8 cellular contexts compared by ENCODE assay signal in the genomic region with DNA sequence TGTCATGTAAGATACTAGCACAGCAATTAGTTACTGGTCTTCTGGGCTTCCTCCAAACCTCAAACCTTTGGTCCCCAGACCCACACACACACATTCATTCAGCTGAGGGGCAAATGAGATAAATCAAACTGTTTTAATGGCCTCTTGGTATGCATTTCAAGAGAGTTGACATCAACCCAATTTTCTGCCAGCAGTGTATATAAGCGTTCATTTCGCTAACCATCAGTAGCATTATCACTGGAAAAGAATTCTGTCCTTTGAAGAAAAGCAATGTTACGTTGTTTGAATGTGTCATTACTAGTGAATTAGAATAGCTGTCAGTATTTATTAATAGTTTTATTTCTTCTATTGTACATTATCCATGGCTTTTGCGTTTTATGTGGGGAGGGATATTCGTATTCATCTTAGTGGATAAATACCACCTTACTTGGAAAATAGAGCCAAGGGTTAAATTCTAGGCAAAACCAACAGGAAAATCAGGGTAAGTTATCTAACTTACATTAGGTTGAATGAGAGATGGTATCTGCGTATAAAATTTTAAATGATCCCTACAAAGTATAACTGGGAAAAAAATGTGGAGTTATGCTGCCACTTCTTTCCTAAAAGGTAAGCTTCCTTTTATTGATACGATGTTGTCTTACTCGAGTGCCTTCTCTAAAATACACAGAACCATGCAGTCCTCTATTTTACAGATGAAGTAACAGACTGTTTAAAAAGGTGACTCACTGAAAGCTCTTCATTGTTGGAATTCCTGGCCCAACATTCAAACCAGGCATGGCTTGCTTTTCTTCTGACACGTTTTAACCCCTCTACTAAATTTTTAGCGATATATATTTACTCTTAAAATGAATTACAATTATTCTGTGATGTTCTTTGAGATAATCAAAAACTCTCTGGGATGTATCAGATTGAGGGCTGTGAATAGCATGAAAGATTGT. TPM values are rescaled to one million over a fixed set of nuclear protein-coding genes. Genes with fewer than 3 reads are reported as not detected.
DNase-seq lines count a peak whose midpoint lies in the region; ATAC-seq and TF ChIP-seq lines count a peak whose summit lies in the region.

No MANE protein-coding gene starts in this region.

- no peaks in the 10 kb centered on the region for H3K36me3 ChIP-seq in BLaER1 treated with 17β-estradiol and CSF1 and Interleukin-3, amounts not matched to agents 10 nM and 100 nM
- no peaks in the 10 kb centered on the region for H3K36me3 ChIP-seq in HUES64 (ENCODE audit: insufficient read depth, low read length)

- DNase-seq in astrocyte of the spinal cord (ENCODE audit: low read depth, low spot score) (peak; percentile 72), lung microvascular endothelial cell (ENCODE audit: low read depth in 2 of 2) (peak; percentile 49 to 50), SHP77 treated with DMSO at 0.1 percent for 48 hours (lab: John Stamatoyannopoulos, UW) (no peak), medulla oblongata (ENCODE audit: extremely low spot score) (no peak)
- DNase-seq in stimulated activated CD4-positive, alpha-beta T cell treated with anti-CD3 and anti-CD28 coated beads, Interleukin-4, amount 100 ng/mL, for 4 hours, result no peak

- peaks cover 19 to 34% (median 30%) of the 10 kb centered on the region in 10 experiments for H3K4me1 ChIP-seq in BLaER1 treated with 17β-estradiol and CSF1 and Interleukin-3, amounts not matched to agents 10 nM and 100 nM
- H3K4me1 ChIP-seq in HUES64 (ENCODE audit: insufficient read depth, low read length), result peaks cover 23% of the 10 kb centered on the region

- H3K4me2 ChIP-seq in BLaER1 treated with 17β-estradiol and CSF1 and Interleukin-3, amounts not matched to agents 10 nM and 100 nM, result peak overlapping the region in 10 of 11 experiments; percentile 92 to 100 (median 96); a peak in 19 of 22 replicates

- H3K9ac ChIP-seq in BLaER1 treated with 17β-estradiol and CSF1 and Interleukin-3, amounts not matched to agents 10 nM and 100 nM, result no peak overlapping the region
- peak overlapping the region; percentile 96; the same call in 1 of the 2 replicates for H3K9ac ChIP-seq in HUES64 (ENCODE audit: low read depth, low read length)

- in situ Hi-C loops in astrocyte of the spinal cord (cut with HindIII; ENCODE audit: low sequenced_read_pairs), result no loop called here

- no peak overlapping the region for H3K27ac ChIP-seq in BLaER1 treated with 17β-estradiol and CSF1 and Interleukin-3, amounts not matched to agents 10 nM and 100 nM
- H3K27ac ChIP-seq in HUES64 (ENCODE audit: low read depth, low read length), result no peak overlapping the region

- H4K20me1 ChIP-seq in BLaER1 treated with 17β-estradiol and CSF1 and Interleukin-3, amounts not matched to agents 10 nM and 100 nM, result peaks cover 18 to 28% (median 21%) of the 10 kb centered on the region in 11 experiments; a peak in 21 of 22 replicates

- WGBS in HUES64, result 34% methylated on average over 4 of the region's 10 CpGs

- H3K4me3 ChIP-seq in BLaER1 treated with 17β-estradiol and CSF1 and Interleukin-3, amounts not matched to agents 10 nM and 100 nM, result peak overlapping the region in 3 of 10 experiments; percentile 72 to 83 (median 75); a peak in 3 of 20 replicates
- peak overlapping the region; percentile 73 for H3K4me3 ChIP-seq in HUES64 (ENCODE audit: low read length)
- peak overlapping the region; percentile 52 for H3K4me3 ChIP-seq in astrocyte of the spinal cord (ENCODE audit: low read depth, low read length)

- no peak for ATAC-seq in GM19035 (IDR thresholded peaks at IDR 0.05; ENCODE audit: unreplicated experiment)

- no peak for TF ChIP-seq CTCF in astrocyte of the spinal cord (IDR thresholded peaks at IDR 0.05; ENCODE audit: low read depth, low read length)

- peaks cover 11 to 40% (median 15%) of the 10 kb centered on the region in 11 experiments; a peak in 16 of 22 replicates for H3K27me3 ChIP-seq in BLaER1 treated with 17β-estradiol and CSF1 and Interleukin-3, amounts not matched to agents 10 nM and 100 nM
- H3K27me3 ChIP-seq in HUES64 (ENCODE audit: insufficient read depth, low read length), result peaks cover 25% of the 10 kb centered on the region

- no peaks in the 10 kb centered on the region for H3K9me3 ChIP-seq in BLaER1 treated with 17β-estradiol and CSF1 and Interleukin-3, amounts not matched to agents 10 nM and 100 nM (replicated peaks in 1 of 11)
- H3K9me3 ChIP-seq in HUES64 (ENCODE audit: insufficient read depth, low read depth, low read length), result no peaks in the 10 kb centered on the region

RNA-seq across cellular contexts. Expression of gene ZMYND11, which starts 2.0 kb away (rescaled TPM):
- polyA plus RNA-seq in HUES64 (2013, experiment 1 of 2), result 20.4 TPM
- 20.0 TPM for polyA plus RNA-seq in HUES64 (2013, experiment 2 of 2)
- 30.9 and 49.8 TPM in 2 replicates for total RNA-seq in lung microvascular endothelial cell

Comparison
In these comparisons a context has a peak if more than half of its experiments do, and no peak if none do; other contexts are left out.
1. DNase-seq: peak in astrocyte of the spinal cord (single experiment) and lung microvascular endothelial cell (2 of 2); none in stimulated activated CD4-positive, alpha-beta T cell treated with anti-CD3 and anti-CD28 coated beads, Interleukin-4, amount 100 ng/mL, for 4 hours (0 of 2), SHP77 treated with DMSO at 0.1 percent for 48 hours (single experiment) and medulla oblongata (single experiment).